ENCODE assay signal across 9 cellular contexts in the genomic region with DNA sequence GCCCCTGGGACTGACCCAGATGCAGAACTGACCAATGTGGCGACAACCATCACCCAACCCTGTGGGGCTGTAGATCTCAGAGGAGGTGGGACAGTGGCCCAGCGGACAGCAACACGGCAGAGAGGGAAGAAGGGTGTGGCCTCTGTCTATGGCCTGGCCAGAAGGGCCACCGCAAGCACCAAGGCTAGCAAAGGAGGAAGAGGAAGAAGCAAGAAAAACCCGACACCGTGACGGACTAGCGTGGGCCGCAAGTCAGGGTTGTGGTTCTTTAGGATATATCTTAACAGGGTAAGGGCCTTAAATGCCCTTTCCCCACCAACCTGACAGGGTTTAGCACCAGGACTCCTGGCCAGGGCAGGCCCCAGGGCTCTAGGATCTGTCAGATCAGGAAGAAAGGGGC.
DNase-seq lines count a peak whose midpoint lies in the region; ATAC-seq and TF ChIP-seq lines count a peak whose summit lies in the region.
"Had no signal": no experiment of that assay in that cellular context is flagged by ENCODE, and none has a peak within 500 bp of the region (broad histone marks: within the 10 kb centered on the region; RNA-seq: fewer than 3 reads in every experiment).

No MANE protein-coding gene starts in this region.

- no peak overlapping the region for H3K4me3 Mint-ChIP-seq in CD8-positive, alpha-beta T cell
- peak overlapping the region; percentile 28 for H3K4me3 Mint-ChIP-seq in activated B cell treated with CpG ODN at 0.5 μM for 24 hours

- H2BK15ac ChIP-seq in mesenchymal stem cell (ENCODE audit: low read depth, poor library complexity, severe bottlenecking), result no peak overlapping the region

- H3K4me2 ChIP-seq in Karpas-422 (ENCODE audit: low read depth, low read length, poor library complexity, severe bottlenecking) (no peak overlapping the region), mesenchymal stem cell (ENCODE audit: low read length, poor library complexity, severe bottlenecking) (no peak overlapping the region)

- no peaks in the 10 kb centered on the region for H3K9me3 Mint-ChIP-seq in CD8-positive, alpha-beta T cell
- no peaks in the 10 kb centered on the region for H3K9me3 Mint-ChIP-seq in activated B cell treated with CpG ODN at 0.5 μM for 24 hours

- intact Hi-C loops in CD8-positive, alpha-beta T cell (cut with DNase I, micrococcal nuclease), result no loop called here
- intact Hi-C loops in activated B cell treated with CpG ODN at 0.5 μM for 24 hours (cut with micrococcal nuclease), result no loop called here

- WGBS in mesenchymal stem cell, result 91% methylated on average over 9 of the region's 9 CpGs

- H3K36me3 ChIP-seq in CD8-positive, alpha-beta T cell (ENCODE audit: insufficient read depth, low read length), result peaks cover 5% of the 10 kb centered on the region
- peaks cover 0 to 6% of the 10 kb centered on the region in 2 donors for H3K36me3 ChIP-seq in muscle layer of duodenum (ENCODE audit: control insufficient read depth in 1 of 2, insufficient read depth in 2 of 2, low read length in 2 of 2)
- no peaks in the 10 kb centered on the region for H3K36me3 ChIP-seq in Karpas-422 (ENCODE audit: insufficient read depth, low read length)
- H3K36me3 ChIP-seq in mesenchymal stem cell (ENCODE audit: control insufficient read depth in 1 of 2, insufficient read depth in 2 of 2, low read depth in 1 of 2, low read length in 2 of 2), result peaks cover 0 to 3% of the 10 kb centered on the region in 2 experiments

- no peak for ATAC-seq in CD8-positive, alpha-beta T cell
- ATAC-seq in HG02852 (IDR thresholded peaks at IDR 0.05; ENCODE audit: unreplicated experiment) (peak; percentile 60), activated B cell treated with CpG ODN at 0.5 μM for 24 hours (ENCODE audit: low read depth) (peak; percentile 81), HG03039 (IDR thresholded peaks at IDR 0.05; ENCODE audit: unreplicated experiment) (no peak)

- H3K18ac ChIP-seq in mesenchymal stem cell (ENCODE audit: low read depth in 1 of 2, low read length in 2 of 2), result no peak overlapping the region

- H2AK5ac ChIP-seq in mesenchymal stem cell (ENCODE audit: low read length, severe bottlenecking), result no peak overlapping the region

- H3K9me3 ChIP-seq in CD8-positive, alpha-beta T cell (ENCODE audit: low read length), result no peaks in the 10 kb centered on the region
- H3K9me3 ChIP-seq in muscle layer of duodenum (ENCODE audit: control insufficient read depth in 1 of 2, low read length in 2 of 2) (no peaks in the 10 kb centered on the region), Karpas-422 (ENCODE audit: low read length) (no peaks in the 10 kb centered on the region), mesenchymal stem cell (ENCODE audit: control insufficient read depth, low read length) (no peaks in the 10 kb centered on the region)

- no peak overlapping the region for H4K91ac ChIP-seq in mesenchymal stem cell (ENCODE audit: low read length)

- no peaks in the 10 kb centered on the region for H3K79me2 ChIP-seq in Karpas-422 (ENCODE audit: low read length)

- H2AFZ ChIP-seq in Karpas-422 (ENCODE audit: low read length) (no peak overlapping the region), mesenchymal stem cell (ENCODE audit: low read depth, low read length) (no peak overlapping the region)

- H3K36me3 Mint-ChIP-seq in CD8-positive, alpha-beta T cell, result peaks cover 16% of the 10 kb centered on the region
- peaks cover 12% of the 10 kb centered on the region for H3K36me3 Mint-ChIP-seq in activated B cell treated with CpG ODN at 0.5 μM for 24 hours (ENCODE audit: low read depth)

- no peak overlapping the region for H4K8ac ChIP-seq in mesenchymal stem cell (ENCODE audit: low read length)

- no peak overlapping the region for H3K4ac ChIP-seq in mesenchymal stem cell (ENCODE audit: low read depth in 1 of 2, low read length in 2 of 2)

- no peak overlapping the region for H3K23ac ChIP-seq in mesenchymal stem cell (ENCODE audit: low read length in 2 of 2)

- H3K4me3 ChIP-seq in CD8-positive, alpha-beta T cell (ENCODE audit: low read depth, low read length), result no peak overlapping the region
- H3K4me3 ChIP-seq in muscle layer of duodenum (ENCODE audit: low read depth in 1 of 2, low read length in 2 of 2), result no peak overlapping the region
- H3K4me3 ChIP-seq in Karpas-422 (ENCODE audit: low read length), result no peak overlapping the region
- no peak overlapping the region for H3K4me3 ChIP-seq in mesenchymal stem cell (ENCODE audit: insufficient read depth in 1 of 2, low read depth in 1 of 2, low read length in 2 of 2)

- H3K27me3 Mint-ChIP-seq in CD8-positive, alpha-beta T cell (ENCODE audit: low read depth), result no peaks in the 10 kb centered on the region
- no peaks in the 10 kb centered on the region for H3K27me3 Mint-ChIP-seq in activated B cell treated with CpG ODN at 0.5 μM for 24 hours

- no peaks in the 10 kb centered on the region for H3K9me2 ChIP-seq in Karpas-422 (replicated peaks; ENCODE audit: insufficient read depth, low read length)

- no peaks in the 10 kb centered on the region for H3K27me3 ChIP-seq in CD8-positive, alpha-beta T cell (ENCODE audit: insufficient read depth, low read length)
- H3K27me3 ChIP-seq in muscle layer of duodenum (ENCODE audit: low read depth, low read length) (no peaks in the 10 kb centered on the region), Karpas-422 (ENCODE audit: low read length) (no peaks in the 10 kb centered on the region), mesenchymal stem cell (ENCODE audit: control insufficient read depth in 1 of 2, insufficient read depth in 1 of 2, low read length in 2 of 2) (peaks cover 22 to 38% of the 10 kb centered on the region in 2 experiments)

- H3K79me1 ChIP-seq in mesenchymal stem cell (replicated peaks; ENCODE audit: low read length, poor library complexity, severe bottlenecking), result peaks cover 9% of the 10 kb centered on the region

- H3K4me1 ChIP-seq in CD8-positive, alpha-beta T cell (ENCODE audit: insufficient read depth, low read length), result peaks cover 57% of the 10 kb centered on the region
- peaks cover 47 to 52% of the 10 kb centered on the region in 2 donors for H3K4me1 ChIP-seq in muscle layer of duodenum (ENCODE audit: control insufficient read depth in 1 of 2, insufficient read depth in 2 of 2, low read length in 2 of 2)
- no peaks in the 10 kb centered on the region for H3K4me1 ChIP-seq in Karpas-422 (ENCODE audit: low read length)
- H3K4me1 ChIP-seq in mesenchymal stem cell (ENCODE audit: control insufficient read depth, insufficient read depth, low read depth, low read length), result peaks cover 36% of the 10 kb centered on the region

- DNase-seq in CD8-positive, alpha-beta T cell, result no peak
- DNase-seq in activated B cell treated with CpG ODN at 0.5 μM for 24 hours (no peak), Karpas-422 (no peak), mesenchymal stem cell (no peak), COR-L47 (lab: John Stamatoyannopoulos, UW) (no peak)
- DNase-seq: caudate nucleus had no signal

- no peak overlapping the region for H2BK12ac ChIP-seq in mesenchymal stem cell (ENCODE audit: low read length in 2 of 2)

- no peak overlapping the region for H3K14ac ChIP-seq in mesenchymal stem cell (ENCODE audit: low read length in 2 of 2)

- H3K27ac ChIP-seq in CD8-positive, alpha-beta T cell (ENCODE audit: low read depth, low read length), result no peak overlapping the region
- H3K27ac ChIP-seq in muscle layer of duodenum (ENCODE audit: low read length) (peak overlapping the region; percentile 89), Karpas-422 (ENCODE audit: low read length) (no peak overlapping the region), mesenchymal stem cell (ENCODE audit: low read length, poor library complexity, severe bottlenecking) (no peak overlapping the region)

- no peak for TF ChIP-seq CTCF in CD8-positive, alpha-beta T cell (IDR thresholded peaks at IDR 0.05)
- TF ChIP-seq CTCF in activated B cell treated with CpG ODN at 0.5 μM for 24 hours (IDR thresholded peaks at IDR 0.05), result no peak

- POLR2A ChIA-PET in CD8-positive, alpha-beta T cell (lab: Charles Lee), result no interaction called here
- POLR2A ChIA-PET in activated B cell treated with CpG ODN at 0.5 μM for 24 hours (lab: Charles Lee), result no interaction called here

- H3K27ac Mint-ChIP-seq in CD8-positive, alpha-beta T cell, result peak overlapping the region; percentile 39
- H3K27ac Mint-ChIP-seq in activated B cell treated with CpG ODN at 0.5 μM for 24 hours, result peak overlapping the region; percentile 51

- peaks cover 34% of the 10 kb centered on the region; the same call in 1 of the 2 replicates for H4K20me1 ChIP-seq in Karpas-422 (ENCODE audit: insufficient read depth, low read depth, low read length)

- CTCF ChIA-PET in CD8-positive, alpha-beta T cell (lab: Charles Lee), result interaction anchor here (1.4 kb wide), 1 partner anchor 69 kb away, joined by 6 read pairs; no protein-coding TSS in a partner anchor
- CTCF ChIA-PET in activated B cell treated with CpG ODN at 0.5 μM for 24 hours (lab: Charles Lee), result no interaction called here

- H3K9ac ChIP-seq in Karpas-422 (ENCODE audit: low read length) (no peak overlapping the region), mesenchymal stem cell (ENCODE audit: low read length) (no peak overlapping the region)

- H3K4me1 Mint-ChIP-seq in CD8-positive, alpha-beta T cell (ENCODE audit: low read depth), result peaks cover 54% of the 10 kb centered on the region
- H3K4me1 Mint-ChIP-seq in activated B cell treated with CpG ODN at 0.5 μM for 24 hours, result peaks cover 72% of the 10 kb centered on the region

- no peak overlapping the region for H2BK120ac ChIP-seq in mesenchymal stem cell (ENCODE audit: low read depth, low read length)

- H2BK5ac ChIP-seq in mesenchymal stem cell (ENCODE audit: low read depth, low read length, poor library complexity, severe bottlenecking), result no peak overlapping the region

Comparison
In these comparisons a context has a peak if more than half of its experiments do, and no peak if none do; other contexts are left out.
1. ATAC-seq: peak in HG02852 (single experiment) and activated B cell treated with CpG ODN at 0.5 μM for 24 hours (single experiment); none in CD8-positive, alpha-beta T cell (single experiment) and HG03039 (single experiment).